In the genomic region with DNA sequence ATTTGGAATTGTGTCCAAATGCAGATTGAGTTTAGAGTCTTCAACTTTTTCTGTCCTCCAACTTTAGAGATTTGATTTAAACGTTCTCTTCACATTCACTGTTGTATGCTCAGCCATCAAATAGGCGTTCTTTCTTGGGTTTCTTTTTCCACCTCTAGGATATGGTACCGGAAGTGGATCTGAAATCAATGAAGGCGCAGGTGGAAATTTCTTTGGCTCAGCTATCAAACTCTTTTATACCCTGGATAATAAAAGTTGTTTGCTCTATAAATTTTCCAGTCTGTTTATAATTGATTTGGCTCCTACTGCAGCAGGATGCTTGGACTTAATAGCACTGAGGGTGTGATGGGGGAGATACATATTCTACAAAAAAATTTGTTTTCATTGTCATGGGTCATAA, we compare ENCODE assay signal across 8 cellular contexts. TPM values are rescaled to one million over a fixed set of nuclear protein-coding genes. Genes with fewer than 3 reads are reported as not detected.
DNase-seq lines count a peak whose midpoint lies in the region; ATAC-seq and TF ChIP-seq lines count a peak whose summit lies in the region.

No MANE protein-coding gene starts in this region.

- H3K27me3 Mint-ChIP-seq in activated CD8-positive, alpha-beta memory T cell treated with anti-CD3 and anti-CD28 coated beads, Interleukin-2, amount 10 ng/mL, durations not matched to agents 7 days and 5 days: no peaks in the 10 kb centered on the region
- H3K27me3 Mint-ChIP-seq in WTC11 (ENCODE audit: low read depth): peaks cover 12% of the 10 kb centered on the region

- H3K4me3 Mint-ChIP-seq in activated CD8-positive, alpha-beta memory T cell treated with anti-CD3 and anti-CD28 coated beads, Interleukin-2, amount 10 ng/mL, durations not matched to agents 7 days and 5 days: peak overlapping the region; percentile 87
- H3K4me3 Mint-ChIP-seq in WTC11: peak overlapping the region; percentile 90
- H3K4me3 Mint-ChIP-seq in stimulated activated effector memory CD8-positive, alpha-beta T cell treated with anti-CD3 and anti-CD28 coated beads, Interleukin-12 subunit alpha, Interleukin-12 subunit beta, amount 100 ng/mL, for 72 hours: peak overlapping the region; percentile 85

- POLR2A ChIA-PET in WTC11 (lab: Charles Lee): no interaction called here

- peak overlapping the region; percentile 90 to 91 for H3K4me3 ChIP-seq in foreskin fibroblast (ENCODE audit: low read depth in 1 of 2, low read length in 2 of 2)

- no peak for ATAC-seq in activated CD8-positive, alpha-beta memory T cell treated with anti-CD3 and anti-CD28 coated beads, Interleukin-2, amount 10 ng/mL, durations not matched to agents 7 days and 5 days
- ATAC-seq in WTC11 (no peak), omental fat pad (ENCODE audit: low FRiP score) (no peak)
- no peak for ATAC-seq in stimulated activated effector memory CD8-positive, alpha-beta T cell treated with anti-CD3 and anti-CD28 coated beads, Interleukin-12 subunit alpha, Interleukin-12 subunit beta, amount 100 ng/mL, for 72 hours

- peaks cover 2% of the 10 kb centered on the region for H3K9me3 Mint-ChIP-seq in activated CD8-positive, alpha-beta memory T cell treated with anti-CD3 and anti-CD28 coated beads, Interleukin-2, amount 10 ng/mL, durations not matched to agents 7 days and 5 days (ENCODE audit: low read depth)
- H3K9me3 Mint-ChIP-seq in WTC11: no peaks in the 10 kb centered on the region
- H3K9me3 Mint-ChIP-seq in stimulated activated effector memory CD8-positive, alpha-beta T cell treated with anti-CD3 and anti-CD28 coated beads, Interleukin-12 subunit alpha, Interleukin-12 subunit beta, amount 100 ng/mL, for 72 hours: no peaks in the 10 kb centered on the region

- no peak for DNase-seq in activated CD8-positive, alpha-beta memory T cell treated with anti-CD3 and anti-CD28 coated beads, Interleukin-2, amount 10 ng/mL, durations not matched to agents 7 days and 5 days
- DNase-seq in activated CD8-positive, alpha-beta memory T cell treated with anti-CD3 and anti-CD28 coated beads for 24 hours: no peak
- DNase-seq in WTC11 (ENCODE audit: low spot score) (no peak), foreskin fibroblast (no peak), NCI-H1930 (lab: John Stamatoyannopoulos, UW) (no peak), omental fat pad (ENCODE audit: low spot score) (no peak), NCI-H526 treated with DMSO at 0.1 percent for 48 hours (lab: John Stamatoyannopoulos, UW) (no peak)
- no peak for DNase-seq in stimulated activated effector memory CD8-positive, alpha-beta T cell treated with anti-CD3 and anti-CD28 coated beads, Interleukin-12 subunit alpha, Interleukin-12 subunit beta, amount 100 ng/mL, for 72 hours (ENCODE audit: low spot score in 2 of 2)

- CTCF ChIA-PET in activated CD8-positive, alpha-beta memory T cell treated with anti-CD3 and anti-CD28 coated beads, Interleukin-2, amount 10 ng/mL, durations not matched to agents 7 days and 5 days (lab: Charles Lee): interaction anchor here (1.5 kb wide), 1 partner anchor 25 kb away, joined by 4 read pairs; no protein-coding TSS in a partner anchor
- CTCF ChIA-PET in WTC11 (lab: Charles Lee): no interaction called here

- H3K4me1 Mint-ChIP-seq in activated CD8-positive, alpha-beta memory T cell treated with anti-CD3 and anti-CD28 coated beads, Interleukin-2, amount 10 ng/mL, durations not matched to agents 7 days and 5 days: peaks cover 44% of the 10 kb centered on the region
- H3K4me1 Mint-ChIP-seq in WTC11: peaks cover 30% of the 10 kb centered on the region
- peaks cover 64% of the 10 kb centered on the region for H3K4me1 Mint-ChIP-seq in stimulated activated effector memory CD8-positive, alpha-beta T cell treated with anti-CD3 and anti-CD28 coated beads, Interleukin-12 subunit alpha, Interleukin-12 subunit beta, amount 100 ng/mL, for 72 hours

- H3K27ac Mint-ChIP-seq in activated CD8-positive, alpha-beta memory T cell treated with anti-CD3 and anti-CD28 coated beads, Interleukin-2, amount 10 ng/mL, durations not matched to agents 7 days and 5 days: peak overlapping the region; percentile 30
- no peak overlapping the region for H3K27ac Mint-ChIP-seq in WTC11
- peak overlapping the region; percentile 95 for H3K27ac Mint-ChIP-seq in stimulated activated effector memory CD8-positive, alpha-beta T cell treated with anti-CD3 and anti-CD28 coated beads, Interleukin-12 subunit alpha, Interleukin-12 subunit beta, amount 100 ng/mL, for 72 hours

- TF ChIP-seq CTCF in WTC11 (IDR thresholded peaks at IDR 0.05): no peak
- TF ChIP-seq CTCF in foreskin fibroblast (IDR thresholded peaks at IDR 0.05; ENCODE audit: low read depth, low read length): no peak
- TF ChIP-seq CTCF in omental fat pad (IDR thresholded peaks at IDR 0.05): no peak

- H3K36me3 Mint-ChIP-seq in activated CD8-positive, alpha-beta memory T cell treated with anti-CD3 and anti-CD28 coated beads, Interleukin-2, amount 10 ng/mL, durations not matched to agents 7 days and 5 days: peaks cover 22% of the 10 kb centered on the region
- no peaks in the 10 kb centered on the region for H3K36me3 Mint-ChIP-seq in WTC11
- peaks cover 19% of the 10 kb centered on the region for H3K36me3 Mint-ChIP-seq in stimulated activated effector memory CD8-positive, alpha-beta T cell treated with anti-CD3 and anti-CD28 coated beads, Interleukin-12 subunit alpha, Interleukin-12 subunit beta, amount 100 ng/mL, for 72 hours

TF ChIP-seq in WTC11, 78 proteins besides CTCF, POLR2A, EP300 and RAD21:
- TF ChIP-seq HMGXB4 (CRISPR knock-in tag; IDR thresholded peaks at IDR 0.05) (no peak), JUN (CRISPR knock-in tag; IDR thresholded peaks at IDR 0.05) (no peak), PRRX2 (CRISPR knock-in tag; IDR thresholded peaks at IDR 0.05) (no peak)
TF ChIP-seq in WTC11: peak in this region for 0.

RNA-seq across cellular contexts. Expression of gene COG3, which starts 1.6 kb away (rescaled TPM):
- 10 to 100 TPM; 20.7 to 25.1 TPM for total RNA-seq in activated CD8-positive, alpha-beta memory T cell treated with anti-CD3 and anti-CD28 coated beads, Interleukin-2, amount 10 ng/mL, durations not matched to agents 7 days and 5 days
- total RNA-seq in WTC11 (2021): 17.0 to 21.6 TPM (median 19.6 TPM) in 3 replicates
- 10 to 100 TPM; 23.3 to 34.7 (median 29.8) TPM for total RNA-seq in omental fat pad

RNA-seq across cellular contexts. Expression of gene SLC25A30, which starts 48.2 kb away (rescaled TPM):
- 10 to 100 TPM; 23.5 to 28.4 TPM for total RNA-seq in activated CD8-positive, alpha-beta memory T cell treated with anti-CD3 and anti-CD28 coated beads, Interleukin-2, amount 10 ng/mL, durations not matched to agents 7 days and 5 days
- total RNA-seq in WTC11 (2021) (8.2 to 9.8 TPM (median 8.6 TPM) in 3 replicates), omental fat pad (10 to 100 TPM; 10.1 to 21.9 (median 11.9) TPM)
